ENCODE assay signal across 12 cellular contexts in the genomic region with DNA sequence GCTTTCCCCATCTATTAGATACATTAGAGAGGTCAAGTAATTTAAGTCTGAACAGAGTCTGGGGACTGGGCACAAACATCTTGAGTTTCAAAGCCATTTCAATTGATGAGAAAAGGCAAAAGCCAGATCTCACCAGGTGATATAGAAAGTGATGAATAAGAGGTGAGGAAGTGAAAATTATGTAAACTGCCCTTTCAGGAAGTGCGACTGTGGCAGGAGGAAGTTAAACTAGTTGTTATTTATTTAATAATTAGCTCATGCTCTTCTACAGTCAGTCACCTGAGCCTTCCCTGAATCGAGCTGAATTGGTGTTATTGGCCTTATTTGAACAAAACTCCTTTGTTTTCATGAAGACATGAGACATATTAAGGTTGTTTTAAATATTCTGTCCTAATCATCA.
DNase-seq lines count a peak whose midpoint lies in the region; ATAC-seq, FAIRE-seq and TF ChIP-seq lines count a peak whose summit lies in the region.
"Had no signal": no experiment of that assay in that cellular context is flagged by ENCODE, and none has a peak within 500 bp of the region (broad histone marks: within the 10 kb centered on the region; RNA-seq: fewer than 3 reads in every experiment).

No MANE protein-coding gene starts in this region.

- H3K27ac ChIP-seq in SU-DHL-6 (ENCODE audit: low read depth, low read length), result no peak overlapping the region
- H3K27ac ChIP-seq: pancreas had no signal

- H3K4me3 ChIP-seq in SU-DHL-6 (ENCODE audit: insufficient read depth, low read length, poor library complexity, severe bottlenecking), result no peak overlapping the region
- H3K4me3 ChIP-seq: pancreas had no signal

- DNase-seq in amygdala (lab: John Stamatoyannopoulos, UW), result no peak
- no peak for DNase-seq in frontal cortex (ENCODE audit: low spot score in 2 of 2)
- DNase-seq in T1000 (lab: John Stamatoyannopoulos, UW), result no peak
- DNase-seq: CD4-positive, alpha-beta memory T cell; pancreas; stimulated activated CD4-positive, alpha-beta T cell treated with anti-CD3 and anti-CD28 coated beads, Interleukin-4, amount 100 ng/mL, for 4 hours; T-helper 2 cell had no signal

- TF ChIP-seq CTCF in SU-DHL-6 (IDR thresholded peaks at IDR 0.05; ENCODE audit: insufficient read depth, low read length, poor library complexity, severe bottlenecking), result no peak

- no peaks in the 10 kb centered on the region for H3K9me3 ChIP-seq in SU-DHL-6 (ENCODE audit: insufficient read depth, low read length)
- H3K9me3 ChIP-seq: pancreas had no signal

- no peaks in the 10 kb centered on the region for H3K36me3 ChIP-seq in SU-DHL-6 (ENCODE audit: low read length)
- H3K36me3 ChIP-seq: pancreas had no signal

- H3K79me2 ChIP-seq in SU-DHL-6 (ENCODE audit: insufficient read depth, low read length), result no peaks in the 10 kb centered on the region

- no peak overlapping the region for H3K4me2 ChIP-seq in SU-DHL-6 (ENCODE audit: low read depth, low read length, poor library complexity, severe bottlenecking)

- no peaks in the 10 kb centered on the region for H3K27me3 ChIP-seq in SU-DHL-6 (ENCODE audit: low read length)
- H3K27me3 ChIP-seq: pancreas had no signal

- no peaks in the 10 kb centered on the region for H3F3A ChIP-seq in SU-DHL-6 (ENCODE audit: insufficient read depth)

- no peak for FAIRE-seq in frontal cortex (lab: Jason Lieb, UNC)
- FAIRE-seq: pancreas had no signal

- no peaks in the 10 kb centered on the region; the same call in 1 of the 2 replicates for H4K20me1 ChIP-seq in SU-DHL-6 (ENCODE audit: low read depth, low read length)

- H2AFZ ChIP-seq in SU-DHL-6 (ENCODE audit: low read depth, low read length, severe bottlenecking), result peak overlapping the region; percentile 5

- H3K9me2 ChIP-seq in SU-DHL-6 (replicated peaks; ENCODE audit: insufficient read depth, low read length), result no peaks in the 10 kb centered on the region

- no peak overlapping the region for H3K9ac ChIP-seq in SU-DHL-6 (ENCODE audit: low read length)

- ATAC-seq in GM18858 (IDR thresholded peaks at IDR 0.05; ENCODE audit: unreplicated experiment) (peak; percentile 90), GM21447 (IDR thresholded peaks at IDR 0.05; ENCODE audit: unreplicated experiment) (peak; percentile 98), HG03103 (IDR thresholded peaks at IDR 0.05; ENCODE audit: low read depth, unreplicated experiment) (peak; percentile 66), GM19023 (IDR thresholded peaks at IDR 0.05; ENCODE audit: unreplicated experiment) (no peak)
- ATAC-seq: pancreas had no signal
